In genomic region chr1:37255111-37255795, GRCh38 we compare ENCODE assay signal across 8 cellular contexts.
A peak's percentile ranks its signal among the peaks of the same experiment; 100 is the strongest.
DNase-seq lines count a peak whose midpoint lies in the region; ATAC-seq and TF ChIP-seq lines count a peak whose summit lies in the region.
"Had no signal": no experiment of that assay in that cellular context is flagged by ENCODE, and none has a peak within 500 bp of the region (broad histone marks: within the 10 kb centered on the region; RNA-seq: fewer than 3 reads in every experiment).

No MANE protein-coding gene starts in this region.

- H3K4me1 ChIP-seq in mammary epithelial cell (ENCODE audit: insufficient read depth, low read length): no peaks in the 10 kb centered on the region
- H3K4me1 ChIP-seq: suprapubic skin had no signal

- H2AFZ ChIP-seq in mammary epithelial cell (ENCODE audit: low read depth, low read length): no peak overlapping the region

- CTCF ChIA-PET in mammary epithelial cell (lab: Charles Lee; ENCODE audit: low non-redundant PET): no interaction called here

- H3K9me3 Mint-ChIP-seq in stimulated activated naive B cell treated with anti-CD40 and anti-IgM and Interleukin-4, amounts not matched to agents 10 μg/mL and 1 μg/mL and 100 μg/mL, for 72 hours: peaks cover 1 to 5% of the 10 kb centered on the region in 2 donors

- no peaks in the 10 kb centered on the region for H4K20me1 ChIP-seq in mammary epithelial cell (ENCODE audit: insufficient read depth, low read length)

- no TSS peak for BruUV-seq in mammary epithelial cell (replicated peaks; lab: Mats Ljungman, UMichigan)

- dilution Hi-C loops in mammary epithelial cell (cut with HindIII; ENCODE audit: low sequenced_read_pairs): no loop called here

- no peak for ATAC-seq in stimulated activated naive B cell treated with anti-CD40 and anti-IgM and Interleukin-4, amounts not matched to agents 10 μg/mL and 1 μg/mL and 100 μg/mL, for 72 hours (replicated peaks)
- ATAC-seq in HG03469 (IDR thresholded peaks at IDR 0.05; ENCODE audit: unreplicated experiment): no peak

- H3K4me2 ChIP-seq in mammary epithelial cell (ENCODE audit: insufficient read depth, low read depth, low read length): no peak overlapping the region

- no peak overlapping the region for H3K4me3 Mint-ChIP-seq in stimulated activated naive B cell treated with anti-CD40 and anti-IgM and Interleukin-4, amounts not matched to agents 10 μg/mL and 1 μg/mL and 100 μg/mL, for 72 hours

- no peak overlapping the region for H3K4me3 ChIP-seq in mammary epithelial cell (replicated peaks in 1 of 3; ENCODE audit: insufficient read depth in 1 of 3, low read depth in 2 of 3, low read length in 3 of 3)
- H3K4me3 ChIP-seq: suprapubic skin had no signal

- DNase-seq in GM20000 (ENCODE audit: low spot score) (peak; percentile 19), NCI-H146 (lab: John Stamatoyannopoulos, UW) (peak; percentile 58), mammary epithelial cell (peak; percentile 5), nucleus accumbens (lab: John Stamatoyannopoulos, UW) (peak in 43 of 56 donors; percentile 4 to 75 (median 39)), NCI-H2107 treated with DMSO at 0.1 percent for 48 hours (lab: John Stamatoyannopoulos, UW; ENCODE audit: unreplicated experiment) (no peak)
- no peak for DNase-seq in stimulated activated naive B cell treated with anti-CD40 and anti-IgM and Interleukin-4, amounts not matched to agents 10 μg/mL and 1 μg/mL and 100 μg/mL, for 72 hours

- H3K36me3 ChIP-seq in mammary epithelial cell (ENCODE audit: insufficient read depth, low read length): no peaks in the 10 kb centered on the region
- H3K36me3 ChIP-seq: suprapubic skin had no signal

- no peak overlapping the region for H3K27ac ChIP-seq in mammary epithelial cell (ENCODE audit: insufficient read depth, low read depth, low read length)
- H3K27ac ChIP-seq: suprapubic skin had no signal

- no peak overlapping the region for H3K9ac ChIP-seq in mammary epithelial cell (ENCODE audit: insufficient read depth, low read length)

- in situ Hi-C loops in mammary epithelial cell (cut with MboI; ENCODE audit: low sequenced_read_pairs in 2 of 2): no loop called here

- TF ChIP-seq CTCF in GM20000 (IDR thresholded peaks at IDR 0.05; ENCODE audit: extremely low read depth, missing control alignments) (no peak), mammary epithelial cell (conservative IDR thresholded peaks at IDR 0.05 in 1 of 2, IDR thresholded peaks at IDR 0.05 in 1 of 2; ENCODE audit: extremely low read depth in 1 of 2, insufficient read depth in 1 of 2, low read depth in 1 of 2, low read length in 2 of 2) (no peak)

- peaks cover 50 to 54% of the 10 kb centered on the region in 2 donors for H3K27me3 Mint-ChIP-seq in stimulated activated naive B cell treated with anti-CD40 and anti-IgM and Interleukin-4, amounts not matched to agents 10 μg/mL and 1 μg/mL and 100 μg/mL, for 72 hours

- H3K79me2 ChIP-seq in mammary epithelial cell (ENCODE audit: insufficient read depth, low read length): no peaks in the 10 kb centered on the region

- no peaks in the 10 kb centered on the region for H3K27me3 ChIP-seq in mammary epithelial cell (ENCODE audit: insufficient read depth, low read length)

- 37% methylated on average over 19 of the region's 24 CpGs for WGBS in mammary epithelial cell (ENCODE audit: low coverage, missing lambda C conversion rate)

- H3K4me1 Mint-ChIP-seq in stimulated activated naive B cell treated with anti-CD40 and anti-IgM and Interleukin-4, amounts not matched to agents 10 μg/mL and 1 μg/mL and 100 μg/mL, for 72 hours: peaks cover 0 to 3% of the 10 kb centered on the region in 2 donors

- H3K27ac Mint-ChIP-seq in stimulated activated naive B cell treated with anti-CD40 and anti-IgM and Interleukin-4, amounts not matched to agents 10 μg/mL and 1 μg/mL and 100 μg/mL, for 72 hours: no peak overlapping the region

- H3K9me3 ChIP-seq in mammary epithelial cell (replicated peaks; ENCODE audit: insufficient read depth, low read length): no peaks in the 10 kb centered on the region
- H3K9me3 ChIP-seq: suprapubic skin had no signal

- intact Hi-C loops in mammary epithelial cell (cut with micrococcal nuclease): no loop called here

- no peaks in the 10 kb centered on the region for H3K36me3 Mint-ChIP-seq in stimulated activated naive B cell treated with anti-CD40 and anti-IgM and Interleukin-4, amounts not matched to agents 10 μg/mL and 1 μg/mL and 100 μg/mL, for 72 hours

Comparison
In these comparisons a context has a peak if more than half of its experiments do, and no peak if none do; other contexts are left out.
1. DNase-seq: peak in GM20000 (single experiment), NCI-H146 (single experiment), mammary epithelial cell (single experiment) and nucleus accumbens (43 of 56); none in stimulated activated naive B cell treated with anti-CD40 and anti-IgM and Interleukin-4, amounts not matched to agents 10 μg/mL and 1 μg/mL and 100 μg/mL, for 72 hours (single experiment) and NCI-H2107 treated with DMSO at 0.1 percent for 48 hours (single experiment).